Comparison of ENCODE assay signal across 10 cellular contexts in the genomic region with DNA sequence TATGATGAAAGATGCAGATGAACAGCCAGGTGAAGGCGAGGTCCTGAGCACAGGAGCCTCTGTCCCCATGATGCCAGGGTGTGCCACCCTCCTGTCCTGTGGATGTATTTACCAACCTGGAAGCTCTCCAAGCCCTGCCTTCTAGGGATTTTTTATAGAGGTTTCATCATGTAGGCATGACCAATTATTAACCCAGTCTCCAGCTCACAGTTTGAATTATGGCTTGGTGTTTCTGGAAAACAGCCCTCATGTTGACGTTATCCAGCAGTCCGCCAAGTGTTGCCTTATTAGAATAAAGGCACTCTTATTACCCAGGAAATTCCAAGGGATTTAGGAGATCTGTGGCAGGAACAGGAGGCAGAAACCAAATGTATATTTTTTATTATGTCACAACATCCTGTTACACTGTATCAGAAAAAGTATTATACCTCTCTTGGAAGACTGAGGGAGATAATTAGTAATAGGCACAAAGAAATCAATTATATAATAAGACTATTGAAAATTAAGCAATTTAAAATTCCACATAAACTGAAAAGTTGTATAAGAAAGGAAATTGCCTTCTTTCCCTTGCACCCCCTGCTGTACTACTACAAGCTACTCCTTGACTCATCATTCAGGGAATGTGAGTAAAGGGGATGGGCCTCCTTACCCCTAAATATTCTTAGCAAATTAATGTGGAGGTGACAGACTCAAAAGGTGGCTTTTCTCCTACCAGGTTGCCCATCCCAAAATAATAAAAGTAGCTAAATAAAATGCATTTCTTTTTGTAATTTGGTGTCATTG.
DNase-seq lines count a peak whose midpoint lies in the region; TF ChIP-seq lines count a peak whose summit lies in the region.
"Had no signal": no experiment of that assay in that cellular context is flagged by ENCODE, and none has a peak within 500 bp of the region (broad histone marks: within the 10 kb centered on the region; RNA-seq: fewer than 3 reads in every experiment).

No MANE protein-coding gene starts in this region.

- no peak overlapping the region for H3K4me3 ChIP-seq in transverse colon

- intact Hi-C loops in transverse colon (cut with DNase I; ENCODE audit: low total_unique reads) (no loop called here), posterior vena cava (cut with DNase I) (no loop called here)

- no peak for TF ChIP-seq POLR2A in transverse colon (IDR thresholded peaks at IDR 0.05)

- CTCF ChIA-PET in RWPE1 (lab: Yijun Ruan, JAX): interaction anchor here (0.5 kb wide), 1 partner anchor 256 kb away, joined by 3 read pairs; no protein-coding TSS in a partner anchor

- POLR2A ChIA-PET in RWPE1 (lab: Yijun Ruan, JAX; ENCODE audit: low non-redundant PET): no interaction called here

- peak; percentile 18 for TF ChIP-seq EP300 in transverse colon (IDR thresholded peaks at IDR 0.05; ENCODE audit: low read depth)

- peak overlapping the region; percentile 65 for H3K27ac ChIP-seq in RWPE1
- H3K27ac ChIP-seq in transverse colon: peak overlapping the region; percentile 29 to 55 (median 44)

- peak; percentile 19 for DNase-seq in NCI-H1092 treated with DMSO at 0.1 percent for 48 hours (lab: John Stamatoyannopoulos, UW)
- no peak for DNase-seq in NCI-H1092 (lab: John Stamatoyannopoulos, UW)
- peak; percentile 42 for DNase-seq in RWPE1 (ENCODE audit: low spot score)
- peak; percentile 94 for DNase-seq in glomerular visceral epithelial cell (ENCODE audit: extremely low spot score)
- peak; percentile 82 for DNase-seq in transverse colon
- no peak for DNase-seq in posterior vena cava (ENCODE audit: low spot score)
- no peak for DNase-seq in GDM1 (lab: John Stamatoyannopoulos, UW)
- no peak for DNase-seq in GM19238 (ENCODE audit: insufficient read length, low spot score)
- DNase-seq: activated CD4-positive, alpha-beta T cell treated with anti-CD3 and anti-CD28 coated beads, Interleukin-2, amount 50 U/mL, for 48 hours; NCI-H82 had no signal

- no peaks in the 10 kb centered on the region for H3K36me3 ChIP-seq in transverse colon

- H3K4me1 ChIP-seq in transverse colon: peaks cover 10 to 38% (median 15%) of the 10 kb centered on the region in 4 donors

- H3K27me3 ChIP-seq in transverse colon: no peaks in the 10 kb centered on the region

- in situ Hi-C loops in transverse colon (cut with MboI; ENCODE audit: low pct_ligation_motif_present in 1 of 4, low pct_unique_long_range_greater_than_20kb in 1 of 4, low sequenced_read_pairs in 3 of 4): no loop called here

- 27 to 31% methylated on average over 3 of the region's 3 CpGs for WGBS in transverse colon (ENCODE audit: low coverage in 1 of 2), 2 donors

- TF ChIP-seq CTCF in RWPE1 (conservative IDR thresholded peaks at IDR 0.05; ENCODE audit: low read depth) (no peak), transverse colon (IDR thresholded peaks at IDR 0.05) (no peak)

- H3K9me3 ChIP-seq in transverse colon: no peaks in the 10 kb centered on the region

Comparison
In these comparisons a context has a peak if more than half of its experiments do, and no peak if none do; other contexts are left out.
1. DNase-seq: peak in NCI-H1092 treated with DMSO at 0.1 percent for 48 hours (single experiment), RWPE1 (single experiment), glomerular visceral epithelial cell (single experiment) and transverse colon (single experiment); none in NCI-H1092 (single experiment), posterior vena cava (single experiment), GDM1 (single experiment) and GM19238 (single experiment).